ENCODE assay signal across 1 cellular context in the genomic region with DNA sequence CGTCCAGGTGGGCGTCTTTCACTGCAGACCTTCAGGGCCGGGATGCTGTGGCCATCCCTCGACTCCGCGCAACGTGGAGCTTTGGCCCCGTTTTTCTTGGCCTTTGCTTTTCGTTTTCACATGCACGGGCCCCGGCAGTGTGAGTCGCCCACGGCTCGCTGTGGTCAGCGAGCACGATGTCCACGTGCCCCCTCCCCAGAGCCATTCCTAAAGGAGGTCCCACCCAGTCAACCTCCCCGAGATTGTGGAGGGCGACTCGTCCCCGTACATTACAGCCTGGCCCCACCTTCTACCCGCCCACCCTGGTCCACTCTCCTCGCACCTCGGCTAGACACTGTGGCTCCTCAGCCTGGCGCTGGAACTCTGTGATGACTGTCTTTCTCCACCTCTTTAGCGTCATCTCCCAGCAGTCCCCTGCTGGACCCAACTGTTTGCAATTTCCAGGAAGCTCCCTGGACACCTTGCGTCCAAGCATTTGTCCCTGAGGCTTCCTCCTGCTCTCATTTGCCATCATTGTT.
TF ChIP-seq lines count a peak whose summit lies in the region.

No MANE protein-coding gene starts in this region.

TF ChIP-seq in K562, 482 proteins besides CTCF, POLR2A, EP300 and RAD21 (continued from another document and continues in another):
- TF ChIP-seq, protein P1, sequence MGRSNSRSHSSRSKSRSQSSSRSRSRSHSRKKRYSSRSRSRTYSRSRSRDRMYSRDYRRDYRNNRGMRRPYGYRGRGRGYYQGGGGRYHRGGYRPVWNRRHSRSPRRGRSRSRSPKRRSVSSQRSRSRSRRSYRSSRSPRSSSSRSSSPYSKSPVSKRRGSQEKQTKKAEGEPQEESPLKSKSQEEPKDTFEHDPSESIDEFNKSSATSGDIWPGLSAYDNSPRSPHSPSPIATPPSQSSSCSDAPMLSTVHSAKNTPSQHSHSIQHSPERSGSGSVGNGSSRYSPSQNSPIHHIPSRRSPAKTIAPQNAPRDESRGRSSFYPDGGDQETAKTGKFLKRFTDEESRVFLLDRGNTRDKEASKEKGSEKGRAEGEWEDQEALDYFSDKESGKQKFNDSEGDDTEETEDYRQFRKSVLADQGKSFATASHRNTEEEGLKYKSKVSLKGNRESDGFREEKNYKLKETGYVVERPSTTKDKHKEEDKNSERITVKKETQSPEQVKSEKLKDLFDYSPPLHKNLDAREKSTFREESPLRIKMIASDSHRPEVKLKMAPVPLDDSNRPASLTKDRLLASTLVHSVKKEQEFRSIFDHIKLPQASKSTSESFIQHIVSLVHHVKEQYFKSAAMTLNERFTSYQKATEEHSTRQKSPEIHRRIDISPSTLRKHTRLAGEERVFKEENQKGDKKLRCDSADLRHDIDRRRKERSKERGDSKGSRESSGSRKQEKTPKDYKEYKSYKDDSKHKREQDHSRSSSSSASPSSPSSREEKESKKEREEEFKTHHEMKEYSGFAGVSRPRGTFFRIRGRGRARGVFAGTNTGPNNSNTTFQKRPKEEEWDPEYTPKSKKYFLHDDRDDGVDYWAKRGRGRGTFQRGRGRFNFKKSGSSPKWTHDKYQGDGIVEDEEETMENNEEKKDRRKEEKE (IDR thresholded peaks at IDR 0.05; ENCODE audit: borderline replicate concordance in 1 of 2, control insufficient read depth in 1 of 2, low read depth in 2 of 2, low read length in 1 of 2), result no peak
- TF ChIP-seq RNF2 (IDR thresholded peaks at IDR 0.05) (no peak), POLR2H (tag; IDR thresholded peaks at IDR 0.05; ENCODE audit: low read depth) (no peak), FOXK1 (CRISPR knock-in tag; IDR thresholded peaks at IDR 0.05; ENCODE audit: borderline replicate concordance) (no peak), CREB1 (IDR thresholded peaks at IDR 0.05) (no peak), CREB1 (CRISPR knock-in tag; IDR thresholded peaks at IDR 0.05) (no peak), TAL1 (IDR thresholded peaks at IDR 0.05) (no peak), RCOR1 (IDR thresholded peaks at IDR 0.05; ENCODE audit: borderline replicate concordance in 1 of 2, low read depth in 2 of 2, low read length in 2 of 2) (0 out of 4 replicates have a peak, but pooled peaks of 1 of the 2 experiments have one; percentile 8), EWSR1 (IDR thresholded peaks at IDR 0.05; ENCODE audit: borderline replicate concordance, low read depth, partially characterized antibody) (no peak), SLC30A9 (CRISPR knock-in tag; IDR thresholded peaks at IDR 0.05) (no peak), NFE2L1 (tag; IDR thresholded peaks at IDR 0.05; ENCODE audit: borderline replicate concordance, low read depth) (no peak), ERF (CRISPR knock-in tag; IDR thresholded peaks at IDR 0.05) (peak; percentile 75; the same call in 1 of the 2 replicates), ZNF717 (CRISPR knock-in tag; IDR thresholded peaks at IDR 0.05) (0 out of 2 replicates have a peak, but pooled peaks have one; percentile 9), FOXK2 (conservative IDR thresholded peaks at IDR 0.05 in 1 of 2, IDR thresholded peaks at IDR 0.05 in 1 of 2; ENCODE audit: low read depth in 2 of 2) (no peak), FOXA3 (CRISPR knock-in tag; conservative IDR thresholded peaks at IDR 0.05 in 1 of 2, IDR thresholded peaks at IDR 0.05 in 1 of 2) (no peak), ZNF57 (CRISPR knock-in tag; IDR thresholded peaks at IDR 0.05) (no peak), ZSCAN32 (CRISPR knock-in tag; IDR thresholded peaks at IDR 0.05) (no peak), CXXC5 (CRISPR knock-in tag; IDR thresholded peaks at IDR 0.05) (no peak), MEIS2 (IDR thresholded peaks at IDR 0.05; ENCODE audit: partially characterized antibody) (no peak), CBFA2T3 (IDR thresholded peaks at IDR 0.05) (no peak), NR3C1 (CRISPR knock-in tag; IDR thresholded peaks at IDR 0.05) (no peak), RUNX1 (IDR thresholded peaks at IDR 0.05; ENCODE audit: low read depth) (0 out of 2 replicates have a peak, but pooled peaks have one; percentile 53)
- TF ChIP-seq, protein P2, sequence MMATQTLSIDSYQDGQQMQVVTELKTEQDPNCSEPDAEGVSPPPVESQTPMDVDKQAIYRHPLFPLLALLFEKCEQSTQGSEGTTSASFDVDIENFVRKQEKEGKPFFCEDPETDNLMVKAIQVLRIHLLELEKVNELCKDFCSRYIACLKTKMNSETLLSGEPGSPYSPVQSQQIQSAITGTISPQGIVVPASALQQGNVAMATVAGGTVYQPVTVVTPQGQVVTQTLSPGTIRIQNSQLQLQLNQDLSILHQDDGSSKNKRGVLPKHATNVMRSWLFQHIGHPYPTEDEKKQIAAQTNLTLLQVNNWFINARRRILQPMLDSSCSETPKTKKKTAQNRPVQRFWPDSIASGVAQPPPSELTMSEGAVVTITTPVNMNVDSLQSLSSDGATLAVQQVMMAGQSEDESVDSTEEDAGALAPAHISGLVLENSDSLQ (IDR thresholded peaks at IDR 0.05), result no peak
- TF ChIP-seq, protein P3, sequence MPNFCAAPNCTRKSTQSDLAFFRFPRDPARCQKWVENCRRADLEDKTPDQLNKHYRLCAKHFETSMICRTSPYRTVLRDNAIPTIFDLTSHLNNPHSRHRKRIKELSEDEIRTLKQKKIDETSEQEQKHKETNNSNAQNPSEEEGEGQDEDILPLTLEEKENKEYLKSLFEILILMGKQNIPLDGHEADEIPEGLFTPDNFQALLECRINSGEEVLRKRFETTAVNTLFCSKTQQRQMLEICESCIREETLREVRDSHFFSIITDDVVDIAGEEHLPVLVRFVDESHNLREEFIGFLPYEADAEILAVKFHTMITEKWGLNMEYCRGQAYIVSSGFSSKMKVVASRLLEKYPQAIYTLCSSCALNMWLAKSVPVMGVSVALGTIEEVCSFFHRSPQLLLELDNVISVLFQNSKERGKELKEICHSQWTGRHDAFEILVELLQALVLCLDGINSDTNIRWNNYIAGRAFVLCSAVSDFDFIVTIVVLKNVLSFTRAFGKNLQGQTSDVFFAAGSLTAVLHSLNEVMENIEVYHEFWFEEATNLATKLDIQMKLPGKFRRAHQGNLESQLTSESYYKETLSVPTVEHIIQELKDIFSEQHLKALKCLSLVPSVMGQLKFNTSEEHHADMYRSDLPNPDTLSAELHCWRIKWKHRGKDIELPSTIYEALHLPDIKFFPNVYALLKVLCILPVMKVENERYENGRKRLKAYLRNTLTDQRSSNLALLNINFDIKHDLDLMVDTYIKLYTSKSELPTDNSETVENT (CRISPR knock-in tag; IDR thresholded peaks at IDR 0.05), result no peak; the same call in 1 of the 2 replicates
- TF ChIP-seq, protein P4, sequence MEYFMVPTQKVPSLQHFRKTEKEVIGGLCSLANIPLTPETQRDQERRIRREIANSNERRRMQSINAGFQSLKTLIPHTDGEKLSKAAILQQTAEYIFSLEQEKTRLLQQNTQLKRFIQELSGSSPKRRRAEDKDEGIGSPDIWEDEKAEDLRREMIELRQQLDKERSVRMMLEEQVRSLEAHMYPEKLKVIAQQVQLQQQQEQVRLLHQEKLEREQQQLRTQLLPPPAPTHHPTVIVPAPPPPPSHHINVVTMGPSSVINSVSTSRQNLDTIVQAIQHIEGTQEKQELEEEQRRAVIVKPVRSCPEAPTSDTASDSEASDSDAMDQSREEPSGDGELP (CRISPR knock-in tag; IDR thresholded peaks at IDR 0.05; ENCODE audit: borderline replicate concordance), result no peak
- TF ChIP-seq, protein P5, sequence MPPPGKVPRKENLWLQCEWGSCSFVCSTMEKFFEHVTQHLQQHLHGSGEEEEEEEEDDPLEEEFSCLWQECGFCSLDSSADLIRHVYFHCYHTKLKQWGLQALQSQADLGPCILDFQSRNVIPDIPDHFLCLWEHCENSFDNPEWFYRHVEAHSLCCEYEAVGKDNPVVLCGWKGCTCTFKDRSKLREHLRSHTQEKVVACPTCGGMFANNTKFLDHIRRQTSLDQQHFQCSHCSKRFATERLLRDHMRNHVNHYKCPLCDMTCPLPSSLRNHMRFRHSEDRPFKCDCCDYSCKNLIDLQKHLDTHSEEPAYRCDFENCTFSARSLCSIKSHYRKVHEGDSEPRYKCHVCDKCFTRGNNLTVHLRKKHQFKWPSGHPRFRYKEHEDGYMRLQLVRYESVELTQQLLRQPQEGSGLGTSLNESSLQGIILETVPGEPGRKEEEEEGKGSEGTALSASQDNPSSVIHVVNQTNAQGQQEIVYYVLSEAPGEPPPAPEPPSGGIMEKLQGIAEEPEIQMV (tag; conservative IDR thresholded peaks at IDR 0.05; ENCODE audit: low read depth), result no peak
- TF ChIP-seq, protein P6, sequence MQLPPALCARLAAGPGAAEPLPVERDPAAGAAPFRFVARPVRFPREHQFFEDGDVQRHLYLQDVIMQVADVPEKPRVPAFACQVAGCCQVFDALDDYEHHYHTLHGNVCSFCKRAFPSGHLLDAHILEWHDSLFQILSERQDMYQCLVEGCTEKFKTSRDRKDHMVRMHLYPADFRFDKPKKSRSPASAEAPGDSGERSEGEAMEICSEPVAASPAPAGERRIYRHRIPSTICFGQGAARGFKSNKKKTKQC (CRISPR knock-in tag; IDR thresholded peaks at IDR 0.05), result no peak; the same call in 1 of the 2 replicates
- TF ChIP-seq, protein P7, sequence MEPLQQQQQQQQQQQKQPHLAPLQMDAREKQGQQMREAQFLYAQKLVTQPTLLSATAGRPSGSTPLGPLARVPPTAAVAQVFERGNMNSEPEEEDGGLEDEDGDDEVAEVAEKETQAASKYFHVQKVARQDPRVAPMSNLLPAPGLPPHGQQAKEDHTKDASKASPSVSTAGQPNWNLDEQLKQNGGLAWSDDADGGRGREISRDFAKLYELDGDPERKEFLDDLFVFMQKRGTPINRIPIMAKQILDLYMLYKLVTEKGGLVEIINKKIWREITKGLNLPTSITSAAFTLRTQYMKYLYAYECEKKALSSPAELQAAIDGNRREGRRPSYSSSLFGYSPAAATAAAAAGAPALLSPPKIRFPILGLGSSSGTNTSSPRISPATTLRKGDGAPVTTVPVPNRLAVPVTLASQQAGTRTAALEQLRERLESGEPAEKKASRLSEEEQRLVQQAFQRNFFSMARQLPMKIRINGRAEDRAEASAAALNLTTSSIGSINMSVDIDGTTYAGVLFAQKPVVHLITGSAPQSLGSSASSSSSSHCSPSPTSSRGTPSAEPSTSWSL (CRISPR knock-in tag; IDR thresholded peaks at IDR 0.05; ENCODE audit: borderline replicate concordance), result no peak
- TF ChIP-seq, protein P8, sequence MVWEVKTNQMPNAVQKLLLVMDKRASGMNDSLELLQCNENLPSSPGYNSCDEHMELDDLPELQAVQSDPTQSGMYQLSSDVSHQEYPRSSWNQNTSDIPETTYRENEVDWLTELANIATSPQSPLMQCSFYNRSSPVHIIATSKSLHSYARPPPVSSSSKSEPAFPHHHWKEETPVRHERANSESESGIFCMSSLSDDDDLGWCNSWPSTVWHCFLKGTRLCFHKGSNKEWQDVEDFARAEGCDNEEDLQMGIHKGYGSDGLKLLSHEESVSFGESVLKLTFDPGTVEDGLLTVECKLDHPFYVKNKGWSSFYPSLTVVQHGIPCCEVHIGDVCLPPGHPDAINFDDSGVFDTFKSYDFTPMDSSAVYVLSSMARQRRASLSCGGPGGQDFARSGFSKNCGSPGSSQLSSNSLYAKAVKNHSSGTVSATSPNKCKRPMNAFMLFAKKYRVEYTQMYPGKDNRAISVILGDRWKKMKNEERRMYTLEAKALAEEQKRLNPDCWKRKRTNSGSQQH (CRISPR knock-in tag; IDR thresholded peaks at IDR 0.05), result 0 out of 2 replicates have a peak, but pooled peaks have one; percentile 7
- TF ChIP-seq, protein P9, sequence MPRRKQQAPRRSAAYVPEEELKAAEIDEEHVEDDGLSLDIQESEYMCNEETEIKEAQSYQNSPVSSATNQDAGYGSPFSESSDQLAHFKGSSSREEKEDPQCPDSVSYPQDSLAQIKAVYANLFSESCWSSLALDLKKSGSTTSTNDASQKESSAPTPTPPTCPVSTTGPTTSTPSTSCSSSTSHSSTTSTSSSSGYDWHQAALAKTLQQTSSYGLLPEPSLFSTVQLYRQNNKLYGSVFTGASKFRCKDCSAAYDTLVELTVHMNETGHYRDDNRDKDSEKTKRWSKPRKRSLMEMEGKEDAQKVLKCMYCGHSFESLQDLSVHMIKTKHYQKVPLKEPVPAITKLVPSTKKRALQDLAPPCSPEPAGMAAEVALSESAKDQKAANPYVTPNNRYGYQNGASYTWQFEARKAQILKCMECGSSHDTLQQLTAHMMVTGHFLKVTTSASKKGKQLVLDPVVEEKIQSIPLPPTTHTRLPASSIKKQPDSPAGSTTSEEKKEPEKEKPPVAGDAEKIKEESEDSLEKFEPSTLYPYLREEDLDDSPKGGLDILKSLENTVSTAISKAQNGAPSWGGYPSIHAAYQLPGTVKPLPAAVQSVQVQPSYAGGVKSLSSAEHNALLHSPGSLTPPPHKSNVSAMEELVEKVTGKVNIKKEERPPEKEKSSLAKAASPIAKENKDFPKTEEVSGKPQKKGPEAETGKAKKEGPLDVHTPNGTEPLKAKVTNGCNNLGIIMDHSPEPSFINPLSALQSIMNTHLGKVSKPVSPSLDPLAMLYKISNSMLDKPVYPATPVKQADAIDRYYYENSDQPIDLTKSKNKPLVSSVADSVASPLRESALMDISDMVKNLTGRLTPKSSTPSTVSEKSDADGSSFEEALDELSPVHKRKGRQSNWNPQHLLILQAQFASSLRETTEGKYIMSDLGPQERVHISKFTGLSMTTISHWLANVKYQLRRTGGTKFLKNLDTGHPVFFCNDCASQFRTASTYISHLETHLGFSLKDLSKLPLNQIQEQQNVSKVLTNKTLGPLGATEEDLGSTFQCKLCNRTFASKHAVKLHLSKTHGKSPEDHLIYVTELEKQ (CRISPR knock-in tag; IDR thresholded peaks at IDR 0.05), result no peak
